Comparison of ENCODE assay signal across 1 cellular context in genomic region chr3:52299247-52299657, GRCh38.
TF ChIP-seq lines count a peak whose summit lies in the region.

No MANE protein-coding gene starts in this region.

TF ChIP-seq in HepG2, 621 proteins besides CTCF, POLR2A, EP300 and RAD21:
- TF ChIP-seq KDM2A (CRISPR knock-in tag; IDR thresholded peaks at IDR 0.05; ENCODE audit: borderline replicate concordance, low read depth) (peak; percentile 14; the same call in 1 of the 2 replicates), POLR2G (IDR thresholded peaks at IDR 0.05; ENCODE audit: low read depth, low read length) (peak; percentile 18; the same call in 1 of the 2 replicates), PCBP1 (IDR thresholded peaks at IDR 0.05; ENCODE audit: borderline replicate concordance, low read depth, low read length) (0 out of 2 replicates have a peak, but pooled peaks have one; percentile 80), TAF1 (CRISPR knock-in tag; IDR thresholded peaks at IDR 0.05) (0 out of 2 replicates have a peak, but pooled peaks have one; percentile 3), TCF12 (IDR thresholded peaks at IDR 0.05) (no peak), TCF12 (CRISPR knock-in tag; IDR thresholded peaks at IDR 0.05) (no peak), KLF13 (CRISPR knock-in tag; IDR thresholded peaks at IDR 0.05) (no peak), HNRNPL (IDR thresholded peaks at IDR 0.05; ENCODE audit: low read depth, low read length) (0 out of 2 replicates have a peak, but pooled peaks have one; percentile 19), AKAP8 (CRISPR knock-in tag; IDR thresholded peaks at IDR 0.05) (peak; percentile 28; the same call in 1 of the 2 replicates)
TF ChIP-seq in HepG2: peak in this region for 6.
